ENCODE assay signal across 9 cellular contexts in genomic region chr3:196641278-196642058, GRCh38. TPM values are rescaled to one million over a fixed set of nuclear protein-coding genes. Genes with fewer than 3 reads are reported as not detected.
DNase-seq lines count a peak whose midpoint lies in the region; ATAC-seq and TF ChIP-seq lines count a peak whose summit lies in the region.
"Had no signal": no experiment of that assay in that cellular context is flagged by ENCODE, and none has a peak within 500 bp of the region (broad histone marks: within the 10 kb centered on the region; RNA-seq: fewer than 3 reads in every experiment).

No MANE protein-coding gene starts in this region.

- H4K20me1 ChIP-seq in smooth muscle cell (ENCODE audit: low read depth), result no peaks in the 10 kb centered on the region

- no peaks in the 10 kb centered on the region for H3K79me2 ChIP-seq in smooth muscle cell (ENCODE audit: low read depth)

- H3K4me1 Mint-ChIP-seq in memory B cell, result peaks cover 52% of the 10 kb centered on the region

- no peak overlapping the region for H3K27ac ChIP-seq in smooth muscle cell (ENCODE audit: low read depth)

- DNase-seq in stimulated activated CD4-positive, alpha-beta T cell treated with anti-CD3 and anti-CD28 coated beads, Interleukin-12 subunit alpha, Interleukin-12 subunit beta, amount 100 ng/mL, for 48 hours (ENCODE audit: low read depth in 2 of 3, low spot score in 1 of 3), result peak in 2 of 3 donors; percentile 49 to 54
- no peak for DNase-seq in stimulated activated CD4-positive, alpha-beta T cell treated with anti-CD3 and anti-CD28 coated beads, Interleukin-12 subunit alpha, Interleukin-12 subunit beta, amount 100 ng/mL, for 4 hours
- DNase-seq in activated T-cell treated with anti-CD3 and anti-CD28 coated beads for 48 hours (ENCODE audit: low read depth), result peak; percentile 45
- peak in 1 of 2 donors; percentile 34 for DNase-seq in memory B cell (ENCODE audit: low spot score in 2 of 2)
- no peak for DNase-seq in NCI-H2227 (lab: John Stamatoyannopoulos, UW; ENCODE audit: unreplicated experiment)
- DNase-seq in putamen (ENCODE audit: low spot score), result no peak
- DNase-seq in smooth muscle cell (lab: John Stamatoyannopoulos, UW; ENCODE audit: unreplicated experiment), result no peak
- DNase-seq: SHP77 had no signal

- no peaks in the 10 kb centered on the region for H3K9me3 Mint-ChIP-seq in memory B cell

- TF ChIP-seq CTCF in smooth muscle cell (IDR thresholded peaks at IDR 0.05; ENCODE audit: borderline replicate concordance, insufficient read depth, poor library complexity, severe bottlenecking), result no peak

- H3K27ac Mint-ChIP-seq in memory B cell, result peak overlapping the region; percentile 97

- H3K9ac ChIP-seq in smooth muscle cell (ENCODE audit: low read depth), result no peak overlapping the region

- no peaks in the 10 kb centered on the region for H3F3A ChIP-seq in smooth muscle cell (ENCODE audit: low read depth)

- no peaks in the 10 kb centered on the region for H3K9me3 ChIP-seq in smooth muscle cell (replicated peaks; ENCODE audit: low read depth)

- ATAC-seq in memory B cell (ENCODE audit: low read depth) (peak; percentile 11), GM21447 (IDR thresholded peaks at IDR 0.05; ENCODE audit: unreplicated experiment) (no peak)

- 84% methylated on average over 9 of the region's 9 CpGs for WGBS in smooth muscle cell (ENCODE audit: low lambda C conversion rate)

- H2AFZ ChIP-seq in smooth muscle cell (ENCODE audit: low read depth), result no peak overlapping the region

- H3K36me3 ChIP-seq in smooth muscle cell (ENCODE audit: low read depth), result no peaks in the 10 kb centered on the region

- H3K4me1 ChIP-seq in smooth muscle cell (ENCODE audit: low read depth), result peaks cover 10% of the 10 kb centered on the region

- no peak overlapping the region for H3K4me3 ChIP-seq in smooth muscle cell

- no peak overlapping the region for H3K4me2 ChIP-seq in smooth muscle cell

- no peaks in the 10 kb centered on the region for H3K27me3 Mint-ChIP-seq in memory B cell

- peaks cover 17% of the 10 kb centered on the region for H3K36me3 Mint-ChIP-seq in memory B cell

- H3K4me3 Mint-ChIP-seq in memory B cell, result peak overlapping the region; percentile 96

- H3K27me3 ChIP-seq in smooth muscle cell (ENCODE audit: low read depth), result peaks cover 25% of the 10 kb centered on the region

RNA-seq across cellular contexts. Expression of gene NRROS, which starts 2.0 kb away (rescaled TPM):
- total RNA-seq in smooth muscle cell, result 0.45 TPM in 1 of 2 replicates, not detected in the other
- polyA plus RNA-seq in smooth muscle cell, result not detected in 2 replicates

Comparison
In these comparisons a context has a peak if more than half of its experiments do, and no peak if none do; other contexts are left out.
1. DNase-seq: peak in stimulated activated CD4-positive, alpha-beta T cell treated with anti-CD3 and anti-CD28 coated beads, Interleukin-12 subunit alpha, Interleukin-12 subunit beta, amount 100 ng/mL, for 48 hours (2 of 3) and activated T-cell treated with anti-CD3 and anti-CD28 coated beads for 48 hours (single experiment); none in stimulated activated CD4-positive, alpha-beta T cell treated with anti-CD3 and anti-CD28 coated beads, Interleukin-12 subunit alpha, Interleukin-12 subunit beta, amount 100 ng/mL, for 4 hours (single experiment), NCI-H2227 (single experiment), putamen (single experiment) and smooth muscle cell (single experiment).